Comparison of ENCODE assay signal across 1 cellular context in genomic region chr19:11288349-11288748, GRCh38.
TF ChIP-seq lines count a peak whose summit lies in the region.

No MANE protein-coding gene starts in this region.

TF ChIP-seq in liver, 16 proteins besides CTCF, POLR2A, EP300 and RAD21 (continued from another document):
- TF ChIP-seq ATF3 (IDR thresholded peaks at IDR 0.05) (no peak), NR2F2 (IDR thresholded peaks at IDR 0.05) (no peak), TAF1 (conservative IDR thresholded peaks at IDR 0.05) (no peak), HNF4A (conservative IDR thresholded peaks at IDR 0.05) (no peak), ZBTB33 (IDR thresholded peaks at IDR 0.05) (no peak)
TF ChIP-seq in liver: peak in this region for 0.
